Comparison of ENCODE assay signal across 31 cellular contexts in genomic region chr4:165433529-165433928, GRCh38. TPM values are rescaled to one million over a fixed set of nuclear protein-coding genes. Genes with fewer than 3 reads are reported as not detected.
DNase-seq lines count a peak whose midpoint lies in the region; ATAC-seq and TF ChIP-seq lines count a peak whose summit lies in the region.
"Had no signal": no experiment of that assay in that cellular context is flagged by ENCODE, and none has a peak within 500 bp of the region (broad histone marks: within the 10 kb centered on the region; RNA-seq: fewer than 3 reads in every experiment).

No MANE protein-coding gene starts in this region.

- no peak overlapping the region for H2AFZ ChIP-seq in GM23338
- H2AFZ ChIP-seq: GM23248 had no signal

- H3K4me1 ChIP-seq in GM23338 (ENCODE audit: insufficient read depth), result peaks cover 9% of the 10 kb centered on the region
- no peaks in the 10 kb centered on the region for H3K4me1 ChIP-seq in colonic mucosa
- H3K4me1 ChIP-seq in mucosa of descending colon (ENCODE audit: low read depth), result no peaks in the 10 kb centered on the region
- H3K4me1 ChIP-seq in A673 (ENCODE audit: insufficient read depth, low read length, poor library complexity, severe bottlenecking), result peaks cover 7% of the 10 kb centered on the region
- H3K4me1 ChIP-seq: adrenal gland, heart left ventricle, sigmoid colon, upper lobe of left lung had no signal

- peaks cover 6% of the 10 kb centered on the region for H3K4me1 Mint-ChIP-seq in GM23338
- H3K4me1 Mint-ChIP-seq in activated CD4-positive, alpha-beta memory T cell treated with anti-CD3 and anti-CD28 coated beads for 36 hours (ENCODE audit: low read depth), result no peaks in the 10 kb centered on the region
- H3K4me1 Mint-ChIP-seq: activated CD4-positive, alpha-beta T cell treated with anti-CD3 and anti-CD28 coated beads, Interleukin-2, amount 10 ng/mL, durations not matched to agents 24 days and 14 days; CD14-positive monocyte; nephron progenitor cell; stimulated activated effector memory CD8-positive, alpha-beta T cell treated with anti-CD3 and anti-CD28 coated beads, Interleukin-12 subunit alpha, Interleukin-12 subunit beta, amount 100 ng/mL, for 72 hours had no signal

- no peaks in the 10 kb centered on the region for H4K20me1 ChIP-seq in GM23338 (replicated peaks; ENCODE audit: insufficient read depth)

- POLR2A ChIA-PET in A673 (lab: Charles Lee; ENCODE audit: low non-redundant PET), result no interaction called here
- POLR2A ChIA-PET in activated CD4-positive, alpha-beta memory T cell treated with anti-CD3 and anti-CD28 coated beads for 36 hours (lab: Charles Lee), result no interaction called here

- CTCF ChIA-PET in A673 (lab: Charles Lee), result no interaction called here
- CTCF ChIA-PET in activated CD4-positive, alpha-beta memory T cell treated with anti-CD3 and anti-CD28 coated beads for 36 hours (lab: Charles Lee), result interaction anchor here (1.5 kb wide), 1 partner anchor 302 kb away, joined by 4 read pairs; no protein-coding TSS in a partner anchor

- peaks cover 2% of the 10 kb centered on the region for H3K27me3 Mint-ChIP-seq in GM23338 (ENCODE audit: insufficient read depth, low read depth, poor library complexity)
- H3K27me3 Mint-ChIP-seq in activated CD4-positive, alpha-beta memory T cell treated with anti-CD3 and anti-CD28 coated beads for 36 hours, result peaks cover 11% of the 10 kb centered on the region

- peak overlapping the region; percentile 57; the same call in 1 of the 2 replicates for H3K27ac ChIP-seq in GM23338 (ENCODE audit: low read depth)
- H3K27ac ChIP-seq in colonic mucosa, result no peak overlapping the region
- H3K27ac ChIP-seq in A673 (ENCODE audit: low read depth, low read length, poor library complexity, severe bottlenecking), result no peak overlapping the region
- H3K27ac ChIP-seq: adrenal gland, brain microvascular endothelial cell, GM23248, heart left ventricle, sigmoid colon, upper lobe of left lung had no signal

- intact Hi-C loops in colonic mucosa (cut with DNase I) (no loop called here), mucosa of descending colon (cut with DNase I, micrococcal nuclease) (no loop called here), A673 (cut with micrococcal nuclease; ENCODE audit: unreplicated experiment) (no loop called here)
- intact Hi-C loops in activated CD4-positive, alpha-beta memory T cell treated with anti-CD3 and anti-CD28 coated beads for 36 hours (cut with micrococcal nuclease), result no loop called here

- H3K4me3 Mint-ChIP-seq in GM23338, result no peak overlapping the region
- no peak overlapping the region for H3K4me3 Mint-ChIP-seq in activated CD4-positive, alpha-beta memory T cell treated with anti-CD3 and anti-CD28 coated beads for 36 hours
- H3K4me3 Mint-ChIP-seq: activated CD4-positive, alpha-beta T cell treated with anti-CD3 and anti-CD28 coated beads, Interleukin-2, amount 10 ng/mL, durations not matched to agents 24 days and 14 days; CD14-positive monocyte; nephron progenitor cell; stimulated activated effector memory CD8-positive, alpha-beta T cell treated with anti-CD3 and anti-CD28 coated beads, Interleukin-12 subunit alpha, Interleukin-12 subunit beta, amount 100 ng/mL, for 72 hours; T-helper 2 cell treated with Interferon-gamma antibody and Interleukin-4, amounts not matched to agents 5 μg/mL and 100 μg/mL, for 36 hours had no signal

- no peaks in the 10 kb centered on the region for H3K9me2 ChIP-seq in GM23338 (ENCODE audit: insufficient read depth)

- peak overlapping the region; percentile 25; the same call in 1 of the 2 replicates for H3K27ac Mint-ChIP-seq in GM23338
- H3K27ac Mint-ChIP-seq in activated CD4-positive, alpha-beta memory T cell treated with anti-CD3 and anti-CD28 coated beads for 36 hours, result no peak overlapping the region
- H3K27ac Mint-ChIP-seq: activated CD4-positive, alpha-beta T cell treated with anti-CD3 and anti-CD28 coated beads, Interleukin-2, amount 10 ng/mL, durations not matched to agents 24 days and 14 days; CD14-positive monocyte; nephron progenitor cell; stimulated activated effector memory CD8-positive, alpha-beta T cell treated with anti-CD3 and anti-CD28 coated beads, Interleukin-12 subunit alpha, Interleukin-12 subunit beta, amount 100 ng/mL, for 72 hours; T-helper 2 cell treated with Interferon-gamma antibody and Interleukin-4, amounts not matched to agents 5 μg/mL and 100 μg/mL, for 36 hours had no signal

- H3K79me2 ChIP-seq in GM23338 (replicated peaks; ENCODE audit: insufficient read depth), result no peaks in the 10 kb centered on the region

- H3K9me3 Mint-ChIP-seq in GM23338, result peaks cover 6% of the 10 kb centered on the region; the same call in 2 of the 3 replicates
- no peaks in the 10 kb centered on the region for H3K9me3 Mint-ChIP-seq in activated CD4-positive, alpha-beta memory T cell treated with anti-CD3 and anti-CD28 coated beads for 36 hours
- H3K9me3 Mint-ChIP-seq: activated CD4-positive, alpha-beta T cell treated with anti-CD3 and anti-CD28 coated beads, Interleukin-2, amount 10 ng/mL, durations not matched to agents 24 days and 14 days; stimulated activated effector memory CD8-positive, alpha-beta T cell treated with anti-CD3 and anti-CD28 coated beads, Interleukin-12 subunit alpha, Interleukin-12 subunit beta, amount 100 ng/mL, for 72 hours; T-helper 2 cell treated with Interferon-gamma antibody and Interleukin-4, amounts not matched to agents 5 μg/mL and 100 μg/mL, for 36 hours had no signal

- no peaks in the 10 kb centered on the region for H3K9me3 ChIP-seq in colonic mucosa
- no peaks in the 10 kb centered on the region for H3K9me3 ChIP-seq in mucosa of descending colon
- peaks cover 6% of the 10 kb centered on the region for H3K9me3 ChIP-seq in A673 (ENCODE audit: low read depth, low read length, poor library complexity, severe bottlenecking)
- H3K9me3 ChIP-seq: adrenal gland, sigmoid colon, upper lobe of left lung had no signal

- H3K36me3 Mint-ChIP-seq in GM23338 (ENCODE audit: low read depth), result no peaks in the 10 kb centered on the region; the same call in 2 of the 3 replicates
- no peaks in the 10 kb centered on the region for H3K36me3 Mint-ChIP-seq in activated CD4-positive, alpha-beta memory T cell treated with anti-CD3 and anti-CD28 coated beads for 36 hours
- H3K36me3 Mint-ChIP-seq: CD14-positive monocyte; stimulated activated effector memory CD8-positive, alpha-beta T cell treated with anti-CD3 and anti-CD28 coated beads, Interleukin-12 subunit alpha, Interleukin-12 subunit beta, amount 100 ng/mL, for 72 hours had no signal

- H3K27me3 ChIP-seq in GM23338 (ENCODE audit: insufficient read depth), result no peaks in the 10 kb centered on the region
- no peaks in the 10 kb centered on the region for H3K27me3 ChIP-seq in colonic mucosa
- no peaks in the 10 kb centered on the region for H3K27me3 ChIP-seq in A673 (replicated peaks; ENCODE audit: insufficient read depth, low read depth, low read length, poor library complexity)
- H3K27me3 ChIP-seq: adrenal gland, brain microvascular endothelial cell, sigmoid colon, upper lobe of left lung had no signal

- TF ChIP-seq CTCF in GM23338 (conservative IDR thresholded peaks at IDR 0.05; ENCODE audit: low read depth in 2 of 2) (no peak), colonic mucosa (IDR thresholded peaks at IDR 0.05) (no peak), mucosa of descending colon (IDR thresholded peaks at IDR 0.05) (no peak), A673 (conservative IDR thresholded peaks at IDR 0.05; ENCODE audit: low read depth, low read length) (no peak)

- BruUV-seq in A673 (replicated peaks; lab: Mats Ljungman, UMichigan), result no TSS peak

- H3K36me3 ChIP-seq in GM23338 (ENCODE audit: insufficient read depth) (no peaks in the 10 kb centered on the region), colonic mucosa (no peaks in the 10 kb centered on the region), mucosa of descending colon (ENCODE audit: low read depth) (no peaks in the 10 kb centered on the region), A673 (ENCODE audit: insufficient read depth, low read length, poor library complexity, severe bottlenecking) (no peaks in the 10 kb centered on the region)
- H3K36me3 ChIP-seq: adrenal gland, brain microvascular endothelial cell, heart left ventricle, sigmoid colon, upper lobe of left lung had no signal

- no peak overlapping the region for H3K9ac ChIP-seq in colonic mucosa (ENCODE audit: low read depth in 2 of 2, low read length in 2 of 2)
- H3K9ac ChIP-seq: GM23248 had no signal

- peak; percentile 38 for DNase-seq in GM23338 (ENCODE audit: low spot score)
- peak; percentile 15 for DNase-seq in NCI-H69 (lab: John Stamatoyannopoulos, UW)
- DNase-seq in colonic mucosa, result peak; percentile 20
- DNase-seq in mucosa of descending colon, result peak in 1 of 3 donors; percentile 6
- DNase-seq in A673 (ENCODE audit: low spot score), result no peak
- no peak for DNase-seq in activated CD4-positive, alpha-beta memory T cell treated with anti-CD3 and anti-CD28 coated beads for 36 hours
- no peak for DNase-seq in C1 segment of cervical spinal cord (lab: John Stamatoyannopoulos, UW)
- DNase-seq: activated CD4-positive, alpha-beta T cell treated with anti-CD3 and anti-CD28 coated beads, Interleukin-2, amount 10 ng/mL, durations not matched to agents 24 days and 14 days; activated naive CD4-positive, alpha-beta T cell; activated T-cell treated with anti-CD3 and anti-CD28 coated beads, Interleukin-2, amount 50 U/mL, for 48 hours; adrenal gland; brain microvascular endothelial cell; Calu3; effector CD8-positive, alpha-beta T cell; EL; erythroblast; foreskin fibroblast; GM23248; heart left ventricle; NCI-H1105 treated with DMSO at 0.1 percent for 48 hours; NCI-H2029 treated with DMSO at 0.1 percent for 48 hours; NCI-H226; NCI-H774; nephron progenitor cell; sigmoid colon; stimulated activated CD4-positive, alpha-beta T cell treated with anti-CD3 and anti-CD28 coated beads, Interleukin-4, amount 100 ng/mL, for 24 hours; upper lobe of left lung had no signal

- ATAC-seq in GM23338, result peak; percentile 60
- peak; percentile 55 for ATAC-seq in mucosa of descending colon
- ATAC-seq: heart left ventricle; stimulated activated effector memory CD8-positive, alpha-beta T cell treated with anti-CD3 and anti-CD28 coated beads, Interleukin-12 subunit alpha, Interleukin-12 subunit beta, amount 100 ng/mL, for 72 hours had no signal

- H3K4me3 ChIP-seq in GM23338 (no peak overlapping the region), colonic mucosa (no peak overlapping the region), mucosa of descending colon (no peak overlapping the region), A673 (ENCODE audit: low read depth, low read length, poor library complexity, severe bottlenecking) (no peak overlapping the region)
- H3K4me3 ChIP-seq: adrenal gland, GM23248, heart left ventricle, sigmoid colon, upper lobe of left lung had no signal

- peak overlapping the region; percentile 42; the same call in 1 of the 2 replicates for H3K4me2 ChIP-seq in GM23338

- no peaks in the 10 kb centered on the region for H3F3A ChIP-seq in GM23338 (replicated peaks; ENCODE audit: low read depth)

TF ChIP-seq in GM23338, 12 proteins besides CTCF, POLR2A, EP300 and RAD21 (continues in another document):
- TF ChIP-seq STAT1 (IDR thresholded peaks at IDR 0.05; ENCODE audit: unreplicated experiment), result no peak

RNA-seq across cellular contexts. Expression of gene CPE, which starts 54.7 kb away (rescaled TPM):
- total RNA-seq in GM23338 (2014; rRNA removed; shearing (Covaris generic)), result 16.5 and 18.5 TPM in 2 replicates
- 8.8 and 10.3 TPM in 2 replicates for polyA plus RNA-seq in GM23338 (2016; fragmentation: Nextera tagmentation; extraction: Ambion mirVana)
- 10 to 100 TPM; 13.8 to 49.6 TPM for total RNA-seq in colonic mucosa
- total RNA-seq in mucosa of descending colon, result 10 to 100 TPM; 26.3 to 39.9 (median 33.9) TPM
- total RNA-seq in A673 (2021), result 27.2 and 32.7 TPM in 2 replicates
- total RNA-seq in activated CD4-positive, alpha-beta memory T cell treated with anti-CD3 and anti-CD28 coated beads for 36 hours, result not detected
- total RNA-seq: activated CD4-positive, alpha-beta T cell treated with anti-CD3 and anti-CD28 coated beads, Interleukin-2, amount 10 ng/mL, durations not matched to agents 24 days and 14 days; OCI-LY7 had no signal

Comparison
In these comparisons a context has a peak if more than half of its experiments do, and no peak if none do; other contexts are left out.
1. DNase-seq: peak in GM23338 (single experiment), NCI-H69 (single experiment) and colonic mucosa (single experiment); none in A673 (single experiment), activated CD4-positive, alpha-beta memory T cell treated with anti-CD3 and anti-CD28 coated beads for 36 hours (single experiment) and C1 segment of cervical spinal cord (0 of 14).
2. RNA of gene CPE, which starts 54.7 kb away (total RNA-seq): 13.8 to 49.6 TPM in colonic mucosa, 26.3 to 39.9 TPM in mucosa of descending colon, 27.2 to 32.7 TPM in A673 and 16.5 to 18.5 TPM in GM23338; not detected in activated CD4-positive, alpha-beta memory T cell treated with anti-CD3 and anti-CD28 coated beads for 36 hours; every median in the first group is over 10 times any median in the second.